In genomic region chr15:69855172-69855562, GRCh38 we compare ENCODE assay signal across 1 cellular context.
TF ChIP-seq lines count a peak whose summit lies in the region.

No MANE protein-coding gene starts in this region.

TF ChIP-seq in IMR-90, 13 proteins besides CTCF, POLR2A, EP300 and RAD21:
- TF ChIP-seq MAZ (IDR thresholded peaks at IDR 0.05; ENCODE audit: borderline replicate concordance, low read depth, low read length) = no peak
- no peak for TF ChIP-seq MAFK (IDR thresholded peaks at IDR 0.05; ENCODE audit: low read depth, low read length)
TF ChIP-seq in IMR-90: peak in this region for 0.
